In genomic region chr17:34478244-34478643, GRCh38 we compare ENCODE assay signal across 39 cellular contexts.
"Had no signal": no experiment of that assay in that cellular context is flagged by ENCODE, and none has a peak within 500 bp of the region (broad histone marks: within the 10 kb centered on the region; RNA-seq: fewer than 3 reads in every experiment).

No MANE protein-coding gene starts in this region.

- H3K4me1 Mint-ChIP-seq: activated naive CD4-positive, alpha-beta T cell treated with anti-CD3 and anti-CD28 coated beads, Interleukin-2, amount 10 ng/mL, durations not matched to agents 7 days and 5 days; activated naive CD4-positive, alpha-beta T cell treated with anti-CD3 and anti-CD28 coated beads, Interleukin-2, amount 50 U/mL, for 24 hours; activated naive CD8-positive, alpha-beta T cell treated with anti-CD3 and anti-CD28 coated beads for 36 hours; activated naive CD8-positive, alpha-beta T cell treated with anti-CD3 and anti-CD28 coated beads, Interleukin-2, amount 10 ng/mL, durations not matched to agents 7 days and 5 days; activated naive CD8-positive, alpha-beta T cell treated with anti-CD3 and anti-CD28 coated beads, Interleukin-2, amount 50 U/mL, for 24 hours; activated T-helper 17 cell treated with anti-CD3 and anti-CD28 coated beads, Interleukin-2, amount 50 U/mL, for 72 hours; brain; central memory CD8-positive, alpha-beta T cell had no signal

- H3K36me3 Mint-ChIP-seq: activated naive CD4-positive, alpha-beta T cell treated with anti-CD3 and anti-CD28 coated beads, Interleukin-2, amount 10 ng/mL, durations not matched to agents 7 days and 5 days; activated naive CD4-positive, alpha-beta T cell treated with anti-CD3 and anti-CD28 coated beads, Interleukin-2, amount 50 U/mL, for 24 hours; activated naive CD4-positive, alpha-beta T cell treated with anti-CD3 and anti-CD28 coated beads, Interleukin-2, amount 50 U/mL, for 72 hours; activated naive CD8-positive, alpha-beta T cell; activated naive CD8-positive, alpha-beta T cell treated with anti-CD3 and anti-CD28 coated beads for 36 hours; activated naive CD8-positive, alpha-beta T cell treated with anti-CD3 and anti-CD28 coated beads, Interleukin-2, amount 10 ng/mL, durations not matched to agents 7 days and 5 days; brain had no signal

- H3K4me1 ChIP-seq: adrenal gland, ascending aorta, body of pancreas, breast epithelium had no signal

- H3K27me3 ChIP-seq: ascending aorta, body of pancreas, brain microvascular endothelial cell, cardiac muscle cell had no signal

- H3K4me3 ChIP-seq: adrenal gland, ascending aorta, body of pancreas, breast epithelium, cardiac muscle cell had no signal

- H3K27ac ChIP-seq: adrenal gland, ascending aorta, body of pancreas, brain microvascular endothelial cell, breast epithelium, cardiac muscle cell had no signal

- H3K9me3 ChIP-seq: adrenal gland, ascending aorta, body of pancreas, breast epithelium had no signal

- ATAC-seq: activated naive CD4-positive, alpha-beta T cell treated with anti-CD3 and anti-CD28 coated beads, Interleukin-2, amount 50 U/mL, for 72 hours; activated naive CD8-positive, alpha-beta T cell treated with anti-CD3 and anti-CD28 coated beads, Interleukin-2, amount 50 U/mL, for 24 hours; activated T-cell treated with anti-CD3 and anti-CD28 coated beads, Interleukin-2, amount 50 U/mL, for 4 hours; activated T-cell treated with anti-CD3 and anti-CD28 coated beads, Interleukin-2, amount 50 U/mL, for 72 hours; activated T-helper 17 cell treated with anti-CD3 and anti-CD28 coated beads, Interleukin-2, amount 50 U/mL, for 72 hours; body of pancreas had no signal

- H3K9me3 Mint-ChIP-seq: activated naive CD4-positive, alpha-beta T cell treated with anti-CD3 and anti-CD28 coated beads for 36 hours; activated naive CD4-positive, alpha-beta T cell treated with anti-CD3 and anti-CD28 coated beads, Interleukin-2, amount 10 ng/mL, durations not matched to agents 7 days and 5 days; activated naive CD4-positive, alpha-beta T cell treated with anti-CD3 and anti-CD28 coated beads, Interleukin-2, amount 50 U/mL, for 24 hours; activated naive CD4-positive, alpha-beta T cell treated with anti-CD3 and anti-CD28 coated beads, Interleukin-2, amount 50 U/mL, for 72 hours; activated naive CD8-positive, alpha-beta T cell treated with anti-CD3 and anti-CD28 coated beads for 36 hours; activated naive CD8-positive, alpha-beta T cell treated with anti-CD3 and anti-CD28 coated beads, Interleukin-2, amount 10 ng/mL, durations not matched to agents 7 days and 5 days; activated naive CD8-positive, alpha-beta T cell treated with anti-CD3 and anti-CD28 coated beads, Interleukin-2, amount 50 U/mL, for 24 hours; activated T-cell treated with anti-CD3 and anti-CD28 coated beads, Interleukin-2, amount 50 U/mL, for 24 hours; activated T-cell treated with anti-CD3 and anti-CD28 coated beads, Interleukin-2, amount 50 U/mL, for 4 hours; activated T-cell treated with anti-CD3 and anti-CD28 coated beads, Interleukin-2, amount 50 U/mL, for 72 hours; activated T-helper 1 cell treated with anti-CD3 and anti-CD28 coated beads, Interleukin-12 subunit alpha, Interleukin-12 subunit beta, Interleukin-2, Interleukin-4 antibody, amounts not matched to agents 30 ng/mL and 10 ng/mL and 1 ng/mL, durations not matched to agents 14 hours and 24 hours and 36 hours; activated T-helper 17 cell treated with anti-CD3 and anti-CD28 coated beads, Interleukin-2, amount 50 U/mL, for 72 hours; activated T-helper 2 cell treated with anti-CD3 and anti-CD28 coated beads, Interferon-gamma antibody, Interleukin-2, Interleukin-4, amounts not matched to agents 10 μg/mL and 5 μg/mL and 100 μg/mL, durations not matched to agents 14 hours and 24 hours and 36 hours; brain; central memory CD8-positive, alpha-beta T cell had no signal

- FAIRE-seq: astrocyte, bronchial epithelial cell had no signal

- H3K27ac Mint-ChIP-seq: activated naive CD4-positive, alpha-beta T cell treated with anti-CD3 and anti-CD28 coated beads for 36 hours; activated naive CD4-positive, alpha-beta T cell treated with anti-CD3 and anti-CD28 coated beads, Interleukin-2, amount 10 ng/mL, durations not matched to agents 7 days and 5 days; activated naive CD4-positive, alpha-beta T cell treated with anti-CD3 and anti-CD28 coated beads, Interleukin-2, amount 50 U/mL, for 24 hours; activated naive CD4-positive, alpha-beta T cell treated with anti-CD3 and anti-CD28 coated beads, Interleukin-2, amount 50 U/mL, for 72 hours; activated naive CD8-positive, alpha-beta T cell; activated naive CD8-positive, alpha-beta T cell treated with anti-CD3 and anti-CD28 coated beads for 36 hours; activated naive CD8-positive, alpha-beta T cell treated with anti-CD3 and anti-CD28 coated beads, Interleukin-2, amount 10 ng/mL, durations not matched to agents 7 days and 5 days; activated naive CD8-positive, alpha-beta T cell treated with anti-CD3 and anti-CD28 coated beads, Interleukin-2, amount 50 U/mL, for 24 hours; activated T-cell treated with anti-CD3 and anti-CD28 coated beads, Interleukin-2, amount 50 U/mL, for 24 hours; activated T-cell treated with anti-CD3 and anti-CD28 coated beads, Interleukin-2, amount 50 U/mL, for 72 hours; activated T-helper 1 cell treated with anti-CD3 and anti-CD28 coated beads, Interleukin-12 subunit alpha, Interleukin-12 subunit beta, Interleukin-2, Interleukin-4 antibody, amounts not matched to agents 30 ng/mL and 10 ng/mL and 1 ng/mL, durations not matched to agents 14 hours and 24 hours and 36 hours; activated T-helper 17 cell treated with anti-CD3 and anti-CD28 coated beads, Interleukin-2, amount 50 U/mL, for 72 hours; activated T-helper 2 cell treated with anti-CD3 and anti-CD28 coated beads, Interferon-gamma antibody, Interleukin-2, Interleukin-4, amounts not matched to agents 10 μg/mL and 5 μg/mL and 100 μg/mL, durations not matched to agents 14 hours and 24 hours and 36 hours; brain had no signal

- H3K36me3 ChIP-seq: adrenal gland, ascending aorta, brain microvascular endothelial cell, breast epithelium, cardiac muscle cell had no signal

- DNase-seq: activated effector memory CD4-positive, alpha-beta T cell treated with anti-CD3 and anti-CD28 coated beads, Interleukin-2, amount 50 U/mL, for 16 hours; activated effector memory CD4-positive, alpha-beta T cell treated with Interleukin-2 at 50 U/mL for 16 hours; activated gamma-delta T cell; activated gamma-delta T cell treated with Interleukin-2 at 50 U/mL for 16 hours; activated naive CD4-positive, alpha-beta T cell; activated naive CD4-positive, alpha-beta T cell treated with anti-CD3 and anti-CD28 coated beads for 36 hours; activated naive CD4-positive, alpha-beta T cell treated with anti-CD3 and anti-CD28 coated beads, Interleukin-2, amount 10 ng/mL, durations not matched to agents 7 days and 5 days; activated naive CD4-positive, alpha-beta T cell treated with anti-CD3 and anti-CD28 coated beads, Interleukin-2, amount 50 U/mL, for 16 hours; activated naive CD4-positive, alpha-beta T cell treated with Interleukin-2 at 50 U/mL for 16 hours; activated naive CD8-positive, alpha-beta T cell treated with anti-CD3 and anti-CD28 coated beads for 36 hours; activated naive CD8-positive, alpha-beta T cell treated with anti-CD3 and anti-CD28 coated beads, Interleukin-2, amount 10 ng/mL, durations not matched to agents 7 days and 5 days; activated naive CD8-positive, alpha-beta T cell treated with anti-CD3 and anti-CD28 coated beads, Interleukin-2, amount 50 U/mL, for 24 hours; activated T-cell treated with anti-CD3 and anti-CD28 coated beads, Interleukin-2, amount 50 U/mL, for 24 hours; activated T-cell treated with anti-CD3 and anti-CD28 coated beads, Interleukin-2, amount 50 U/mL, for 4 hours; activated T-cell treated with anti-CD3 and anti-CD28 coated beads, Interleukin-2, amount 50 U/mL, for 48 hours; activated T-cell treated with anti-CD3 and anti-CD28 coated beads, Interleukin-2, amount 50 U/mL, for 72 hours; adrenal gland; amniotic stem cell; amygdala; anterior cingulate cortex; aorta; body of pancreas; brain microvascular endothelial cell; caudate nucleus; central memory CD4-positive, alpha-beta T cell; cerebellar nuclear complex had no signal

- H3K4me3 Mint-ChIP-seq: activated naive CD4-positive, alpha-beta T cell treated with anti-CD3 and anti-CD28 coated beads for 36 hours; activated naive CD4-positive, alpha-beta T cell treated with anti-CD3 and anti-CD28 coated beads, Interleukin-2, amount 10 ng/mL, durations not matched to agents 7 days and 5 days; activated naive CD4-positive, alpha-beta T cell treated with anti-CD3 and anti-CD28 coated beads, Interleukin-2, amount 50 U/mL, for 24 hours; activated naive CD8-positive, alpha-beta T cell; activated naive CD8-positive, alpha-beta T cell treated with anti-CD3 and anti-CD28 coated beads for 36 hours; activated naive CD8-positive, alpha-beta T cell treated with anti-CD3 and anti-CD28 coated beads, Interleukin-2, amount 10 ng/mL, durations not matched to agents 7 days and 5 days; activated naive CD8-positive, alpha-beta T cell treated with anti-CD3 and anti-CD28 coated beads, Interleukin-2, amount 50 U/mL, for 24 hours; activated T-cell treated with anti-CD3 and anti-CD28 coated beads, Interleukin-2, amount 50 U/mL, for 24 hours; activated T-cell treated with anti-CD3 and anti-CD28 coated beads, Interleukin-2, amount 50 U/mL, for 4 hours; activated T-cell treated with anti-CD3 and anti-CD28 coated beads, Interleukin-2, amount 50 U/mL, for 72 hours; activated T-helper 1 cell treated with anti-CD3 and anti-CD28 coated beads, Interleukin-12 subunit alpha, Interleukin-12 subunit beta, Interleukin-2, Interleukin-4 antibody, amounts not matched to agents 30 ng/mL and 10 ng/mL and 1 ng/mL, durations not matched to agents 14 hours and 24 hours and 36 hours; activated T-helper 17 cell treated with anti-CD3 and anti-CD28 coated beads, Interleukin-2, amount 50 U/mL, for 72 hours; brain; central memory CD8-positive, alpha-beta T cell had no signal
